7 cellular contexts compared by ENCODE assay signal in the genomic region with DNA sequence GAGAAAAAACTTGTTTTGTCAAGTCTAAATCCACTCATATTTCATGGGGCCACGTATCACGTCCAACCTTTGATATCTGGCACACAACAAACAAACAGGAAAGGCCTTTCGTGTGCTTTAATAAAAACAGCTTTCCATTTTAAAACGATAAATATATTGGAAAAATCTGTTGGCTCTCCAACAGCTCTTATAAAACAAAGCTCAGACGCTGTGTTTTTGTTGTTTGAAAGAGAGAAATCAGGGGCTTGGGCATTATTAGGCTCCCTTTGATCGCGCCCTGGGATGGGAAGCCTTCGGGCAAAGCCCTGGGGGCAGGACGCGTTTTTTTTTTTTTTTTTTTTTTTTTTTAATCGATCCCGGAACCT. TPM values are rescaled to one million over a fixed set of nuclear protein-coding genes. Genes with fewer than 3 reads are reported as not detected.
DNase-seq lines count a peak whose midpoint lies in the region; ATAC-seq and TF ChIP-seq lines count a peak whose summit lies in the region.

No MANE protein-coding gene starts in this region.

- H3K27me3 ChIP-seq in WERI-Rb-1 (ENCODE audit: insufficient read depth, low read depth, severe bottlenecking) (no peaks in the 10 kb centered on the region), gastroesophageal sphincter (no peaks in the 10 kb centered on the region), skeletal muscle tissue (ENCODE audit: control insufficient read depth in 3 of 3, insufficient read depth in 3 of 3, low read length in 3 of 3) (peaks cover 0 to 4% (median 0%) of the 10 kb centered on the region in 3 donors)

- peaks cover 30% of the 10 kb centered on the region for H3K36me3 Mint-ChIP-seq in HFFc6 (ENCODE audit: low read depth)

- H3K4me1 Mint-ChIP-seq in HFFc6 (ENCODE audit: low read depth) = peaks cover 47% of the 10 kb centered on the region

- no peak overlapping the region for H3K9ac ChIP-seq in skeletal muscle tissue (ENCODE audit: low read depth in 1 of 3, low read length in 3 of 3)

- H3K27ac ChIP-seq in WERI-Rb-1 (peak overlapping the region; percentile 71), gastroesophageal sphincter (peak overlapping the region; percentile 95 to 99 (median 98)), skeletal muscle tissue (ENCODE audit: low read depth, low read length) (peak overlapping the region; percentile 69)

- H3K4me3 Mint-ChIP-seq in HFFc6 = peak overlapping the region; percentile 76

- H3K4me3 ChIP-seq in WERI-Rb-1 (ENCODE audit: low read depth, low read length) = peak overlapping the region; percentile 48
- peak overlapping the region; percentile 95 to 100 for H3K4me3 ChIP-seq in gastroesophageal sphincter
- peak overlapping the region in 2 of 3 donors; percentile 13 to 54 for H3K4me3 ChIP-seq in skeletal muscle tissue (ENCODE audit: low read length in 3 of 3)

- 1 to 2% methylated on average over 6 to 10 of the region's 12 CpGs for WGBS in gastroesophageal sphincter (ENCODE audit: low coverage in 1 of 2), 2 donors

- H3K9me3 ChIP-seq in WERI-Rb-1 (ENCODE audit: severe bottlenecking) (peaks cover 7% of the 10 kb centered on the region), gastroesophageal sphincter (peaks cover 0 to 23% (median 0%) of the 10 kb centered on the region in 3 donors), skeletal muscle tissue (ENCODE audit: control insufficient read depth in 3 of 3, low read length in 3 of 3) (peaks cover 4 to 7% (median 6%) of the 10 kb centered on the region in 3 donors)

- peak overlapping the region; percentile 86 for H3K27ac Mint-ChIP-seq in HFFc6

- peaks cover 0 to 18% (median 2%) of the 10 kb centered on the region in 3 donors for H3K4me1 ChIP-seq in gastroesophageal sphincter
- peaks cover 2 to 15% (median 6%) of the 10 kb centered on the region in 3 donors for H3K4me1 ChIP-seq in skeletal muscle tissue (ENCODE audit: control insufficient read depth in 3 of 3, insufficient read depth in 3 of 3, low read length in 3 of 3)

- no peak for ATAC-seq in gastroesophageal sphincter
- no peak for ATAC-seq in HG03025 (IDR thresholded peaks at IDR 0.05; ENCODE audit: low FRiP score, unreplicated experiment)

- peaks cover 18% of the 10 kb centered on the region for H3K9me3 Mint-ChIP-seq in HFFc6

- no peak for TF ChIP-seq EP300 in gastroesophageal sphincter (IDR thresholded peaks at IDR 0.05)

- H3K36me3 ChIP-seq in WERI-Rb-1 (peaks cover 11% of the 10 kb centered on the region), gastroesophageal sphincter (no peaks in the 10 kb centered on the region), skeletal muscle tissue (ENCODE audit: control insufficient read depth in 3 of 3, insufficient read depth in 3 of 3, low read length in 3 of 3) (no peaks in the 10 kb centered on the region)

- H3K27me3 Mint-ChIP-seq in HFFc6 (ENCODE audit: insufficient read depth) = no peaks in the 10 kb centered on the region

- TF ChIP-seq CTCF in HFFc6 (IDR thresholded peaks at IDR 0.05) (no peak), WERI-Rb-1 (IDR thresholded peaks at IDR 0.05; ENCODE audit: low read depth, low read length) (no peak), gastroesophageal sphincter (IDR thresholded peaks at IDR 0.05) (no peak)

- TF ChIP-seq POLR2A in gastroesophageal sphincter (IDR thresholded peaks at IDR 0.05) = no peak

- DNase-seq in HFFc6 (no peak), WERI-Rb-1 (no peak), SKM-1 (lab: John Stamatoyannopoulos, UW; ENCODE audit: unreplicated experiment) (no peak), NCI-H526 treated with DMSO at 0.1 percent for 48 hours (lab: John Stamatoyannopoulos, UW) (no peak)

RNA-seq across cellular contexts. Expression of gene PLEKHA5, which starts 0.4 kb away (rescaled TPM):
- total RNA-seq in HFFc6 (2021; fragmentation: NEBNext Ultra II Directional; extraction: Animal tissue kit (Norgen Biotek cat#: 25700)) = 10 to 100 TPM; 15.7 to 22.6 (median 18.6) TPM
- total RNA-seq in gastroesophageal sphincter (100 to 1,000 TPM in 1 of 4 donors, 10 to 100 TPM in 3; 34.5 to 120 (median 60.0) TPM), skeletal muscle tissue (25.1 TPM)

Comparison
In these comparisons a context has a peak if more than half of its experiments do, and no peak if none do; other contexts are left out.
1. H3K4me3 ChIP-seq: peak in every context shown above with its lines; median percentile 98 in gastroesophageal sphincter; 48 in WERI-Rb-1; 34 in skeletal muscle tissue.